Comparison of ENCODE assay signal across 11 cellular contexts in the genomic region with DNA sequence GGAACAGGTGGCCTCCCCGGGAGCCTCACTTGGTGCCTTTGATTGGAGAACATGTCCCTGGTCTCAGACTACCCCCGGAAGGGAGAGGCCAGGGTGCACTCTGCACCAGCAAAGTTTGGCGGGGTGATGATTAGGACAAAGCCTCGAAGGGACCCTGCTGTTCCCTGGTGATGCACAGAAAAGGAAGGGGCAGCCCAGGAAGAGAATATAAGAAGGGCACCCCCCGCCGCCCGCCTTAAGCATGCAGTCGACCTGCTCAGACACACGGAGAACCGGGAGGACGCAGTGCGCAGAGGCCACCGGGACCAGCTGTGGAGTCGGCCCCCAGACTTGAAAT.
"Had no signal": no experiment of that assay in that cellular context is flagged by ENCODE, and none has a peak within 500 bp of the region (broad histone marks: within the 10 kb centered on the region; RNA-seq: fewer than 3 reads in every experiment).

No MANE protein-coding gene starts in this region.

- H3K4me3 Mint-ChIP-seq: activated CD4-positive, alpha-beta memory T cell treated with anti-CD3 and anti-CD28 coated beads for 36 hours; activated naive CD8-positive, alpha-beta T cell; activated T-cell treated with anti-CD3 and anti-CD28 coated beads, Interleukin-2, amount 50 U/mL, for 4 hours; mesothelial cell of epicardium; stimulated activated memory B cell treated with anti-CD40 and anti-IgM and Interleukin-4, amounts not matched to agents 10 μg/mL and 1 μg/mL and 100 μg/mL, for 72 hours; T-helper 2 cell treated with Interferon-gamma antibody and Interleukin-4, amounts not matched to agents 5 μg/mL and 100 μg/mL, for 36 hours had no signal

- H3K9me3 ChIP-seq: spleen had no signal

- H3K9me3 Mint-ChIP-seq: activated CD4-positive, alpha-beta memory T cell treated with anti-CD3 and anti-CD28 coated beads for 36 hours; activated T-cell treated with anti-CD3 and anti-CD28 coated beads, Interleukin-2, amount 50 U/mL, for 4 hours; mesothelial cell of epicardium; stimulated activated memory B cell treated with anti-CD40 and anti-IgM and Interleukin-4, amounts not matched to agents 10 μg/mL and 1 μg/mL and 100 μg/mL, for 72 hours; T-helper 2 cell treated with Interferon-gamma antibody and Interleukin-4, amounts not matched to agents 5 μg/mL and 100 μg/mL, for 36 hours had no signal

- ATAC-seq: stimulated activated memory B cell treated with anti-CD40 and anti-IgM and Interleukin-4, amounts not matched to agents 10 μg/mL and 1 μg/mL and 100 μg/mL, for 72 hours had no signal

- H3K27ac Mint-ChIP-seq: activated CD4-positive, alpha-beta memory T cell treated with anti-CD3 and anti-CD28 coated beads for 36 hours; activated naive CD8-positive, alpha-beta T cell; mesothelial cell of epicardium; T-helper 2 cell treated with Interferon-gamma antibody and Interleukin-4, amounts not matched to agents 5 μg/mL and 100 μg/mL, for 36 hours had no signal

- H3K36me3 ChIP-seq: spleen had no signal

- H3K27me3 ChIP-seq: spleen had no signal

- H3K27me3 Mint-ChIP-seq: activated CD4-positive, alpha-beta memory T cell treated with anti-CD3 and anti-CD28 coated beads for 36 hours; activated naive CD8-positive, alpha-beta T cell; stimulated activated memory B cell treated with anti-CD40 and anti-IgM and Interleukin-4, amounts not matched to agents 10 μg/mL and 1 μg/mL and 100 μg/mL, for 72 hours had no signal

- H3K4me3 ChIP-seq: spleen had no signal

- H3K36me3 Mint-ChIP-seq: activated CD4-positive, alpha-beta memory T cell treated with anti-CD3 and anti-CD28 coated beads for 36 hours; mesothelial cell of epicardium had no signal

- H3K27ac ChIP-seq: spleen had no signal

- DNase-seq: activated CD4-positive, alpha-beta memory T cell treated with anti-CD3 and anti-CD28 coated beads for 36 hours; activated gamma-delta T cell; activated T-cell treated with anti-CD3 and anti-CD28 coated beads, Interleukin-2, amount 50 U/mL, for 4 hours; effector CD8-positive, alpha-beta T cell; spleen; stimulated activated CD4-positive, alpha-beta T cell treated with anti-CD3 and anti-CD28 coated beads, Interleukin-1b, Interleukin-23, amount 100 ng/mL, for 48 hours; SW 1271 had no signal
